ENCODE assay signal across 1 cellular context in genomic region chr12:69516950-69517349, GRCh38.
TF ChIP-seq lines count a peak whose summit lies in the region.

No MANE protein-coding gene starts in this region.

TF ChIP-seq in K562, 482 proteins besides CTCF, POLR2A, EP300 and RAD21 (continued from another document and continues in another):
- TF ChIP-seq NKRF (IDR thresholded peaks at IDR 0.05; ENCODE audit: borderline replicate concordance) (no peak), HMG20A (CRISPR knock-in tag; conservative IDR thresholded peaks at IDR 0.05) (no peak), MLLT1 (IDR thresholded peaks at IDR 0.05) (no peak), HINFP (tag; conservative IDR thresholded peaks at IDR 0.05; ENCODE audit: low read depth) (no peak), ZNF695 (CRISPR knock-in tag; IDR thresholded peaks at IDR 0.05) (no peak), ESRRA (IDR thresholded peaks at IDR 0.05; ENCODE audit: borderline replicate concordance, low read depth) (no peak), MCM7 (IDR thresholded peaks at IDR 0.05) (no peak), NFYB (IDR thresholded peaks at IDR 0.05; ENCODE audit: extremely low read depth, insufficient read length) (no peak), E2F5 (CRISPR knock-in tag; IDR thresholded peaks at IDR 0.05) (no peak), BRD9 (IDR thresholded peaks at IDR 0.05; ENCODE audit: low read depth, partially characterized antibody) (no peak), ARID1B (IDR thresholded peaks at IDR 0.05) (peak; percentile 74), ELF2 (CRISPR knock-in tag; IDR thresholded peaks at IDR 0.05) (no peak), STAT5A (IDR thresholded peaks at IDR 0.05; ENCODE audit: borderline replicate concordance, low read length) (no peak), ZBTB43 (CRISPR knock-in tag; IDR thresholded peaks at IDR 0.05) (no peak), NELFE (IDR thresholded peaks at IDR 0.05; ENCODE audit: insufficient read depth, insufficient read length) (no peak), MEF2A (IDR thresholded peaks at IDR 0.05; ENCODE audit: control insufficient read depth, low read depth, low read length) (no peak), ZBTB49 (CRISPR knock-in tag; IDR thresholded peaks at IDR 0.05; ENCODE audit: borderline replicate concordance) (no peak), FOSL1 (tag; conservative IDR thresholded peaks at IDR 0.05) (no peak), ZFPM2 (CRISPR knock-in tag; IDR thresholded peaks at IDR 0.05) (no peak), NCOA2 (IDR thresholded peaks at IDR 0.05; ENCODE audit: partially characterized antibody in 2 of 2) (no peak), ZNF347 (CRISPR knock-in tag; IDR thresholded peaks at IDR 0.05; ENCODE audit: low read depth) (no peak), IFI16 (CRISPR knock-in tag; IDR thresholded peaks at IDR 0.05) (no peak), PRMT5 (CRISPR knock-in tag; IDR thresholded peaks at IDR 0.05) (no peak), CBX8 (IDR thresholded peaks at IDR 0.05; ENCODE audit: borderline replicate concordance, extremely low read depth, low read depth, low read length, poor library complexity, severe bottlenecking) (no peak), FOXP4 (CRISPR knock-in tag; IDR thresholded peaks at IDR 0.05; ENCODE audit: borderline replicate concordance) (no peak), SRF (CRISPR knock-in tag; IDR thresholded peaks at IDR 0.05) (no peak), ZNF639 (CRISPR knock-in tag; conservative IDR thresholded peaks at IDR 0.05 in 1 of 2, IDR thresholded peaks at IDR 0.05 in 1 of 2) (no peak), MCM2 (IDR thresholded peaks at IDR 0.05; ENCODE audit: low read depth) (no peak), POU5F1 (IDR thresholded peaks at IDR 0.05; ENCODE audit: borderline replicate concordance, low read depth, low read length, partially characterized antibody) (no peak), RREB1 (CRISPR knock-in tag; IDR thresholded peaks at IDR 0.05) (no peak), ZNF431 (CRISPR knock-in tag; IDR thresholded peaks at IDR 0.05) (no peak), KLF13 (tag; IDR thresholded peaks at IDR 0.05; ENCODE audit: borderline replicate concordance, low read depth) (no peak), NEUROD1 (IDR thresholded peaks at IDR 0.05; ENCODE audit: borderline replicate concordance, low read depth, low read length, partially characterized antibody) (no peak), NFATC3 (IDR thresholded peaks at IDR 0.05) (no peak), ZNF224 (CRISPR knock-in tag; IDR thresholded peaks at IDR 0.05) (no peak), HES1 (IDR thresholded peaks at IDR 0.05; ENCODE audit: low read depth) (no peak), GTF2A2 (tag; IDR thresholded peaks at IDR 0.05) (no peak), ZNF3 (CRISPR knock-in tag; IDR thresholded peaks at IDR 0.05) (no peak), CHD2 (IDR thresholded peaks at IDR 0.05; ENCODE audit: low read depth, low read length) (no peak), ZNF165 (CRISPR knock-in tag; IDR thresholded peaks at IDR 0.05; ENCODE audit: borderline replicate concordance) (no peak), CGGBP1 (CRISPR knock-in tag; IDR thresholded peaks at IDR 0.05) (no peak), KLF6 (CRISPR knock-in tag; IDR thresholded peaks at IDR 0.05; ENCODE audit: borderline replicate concordance) (no peak), ZNF764 (CRISPR knock-in tag; IDR thresholded peaks at IDR 0.05; ENCODE audit: low read depth) (no peak), SMARCE1 (IDR thresholded peaks at IDR 0.05) (no peak), ZNF717 (CRISPR knock-in tag; IDR thresholded peaks at IDR 0.05) (no peak), MCM5 (IDR thresholded peaks at IDR 0.05; ENCODE audit: low read depth) (no peak)
